In the genomic region with DNA sequence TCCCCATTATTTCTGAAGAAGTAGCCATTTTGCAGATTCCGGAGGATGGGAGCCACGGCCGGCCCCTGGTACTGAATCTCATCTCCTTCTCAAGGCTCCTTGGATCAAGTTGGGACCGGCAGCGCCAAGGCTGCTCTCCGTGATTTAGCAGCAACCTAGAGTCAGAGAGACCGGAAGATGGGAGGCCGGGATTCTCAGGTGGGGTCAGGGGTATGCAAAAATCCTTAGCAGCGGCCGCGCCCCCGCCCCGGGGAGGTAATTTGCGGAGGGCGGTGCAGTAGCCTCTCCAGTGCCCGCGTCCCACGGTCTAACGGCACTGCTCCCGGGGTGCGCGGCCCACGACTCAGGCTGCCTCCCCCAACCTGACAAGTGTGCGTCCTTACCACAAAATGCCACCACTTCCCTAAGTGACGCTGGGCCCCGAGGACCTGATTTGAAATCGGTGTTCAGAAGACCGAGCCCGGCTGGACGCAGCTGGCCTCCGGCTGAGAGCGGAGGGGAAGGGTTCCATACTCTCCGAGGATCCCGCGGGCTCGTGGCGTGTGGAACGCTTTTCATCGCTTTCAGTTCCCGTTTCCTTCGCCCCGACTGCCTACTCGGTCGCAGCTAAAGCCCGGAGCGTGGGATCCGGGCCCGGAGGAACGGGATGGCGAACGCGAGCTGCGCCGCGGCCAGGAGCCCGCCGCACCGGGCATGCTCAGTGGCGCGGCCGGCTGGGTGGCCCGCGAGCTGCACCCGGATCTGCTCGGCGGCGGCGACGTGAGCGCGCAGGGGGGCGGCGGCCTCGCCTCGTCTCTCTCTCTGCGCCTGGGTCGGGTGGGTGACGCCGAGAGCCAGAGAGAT, we compare ENCODE assay signal across 8 cellular contexts. TPM values are rescaled to one million over a fixed set of nuclear protein-coding genes. Genes with fewer than 3 reads are reported as not detected.
A peak's percentile ranks its signal among the peaks of the same experiment; 100 is the strongest.
DNase-seq lines count a peak whose midpoint lies in the region; ATAC-seq and TF ChIP-seq lines count a peak whose summit lies in the region.

TSS of gene SCAMP1 (plus strand) at position 787 of the 843 bp plus-strand sequence. CDS start at position 842, 55 bp downstream.

- peaks cover 10% of the 10 kb centered on the region for H3K36me3 Mint-ChIP-seq in activated T-helper 1 cell treated with anti-CD3 and anti-CD28 coated beads, Interleukin-12 subunit alpha, Interleukin-12 subunit beta, Interleukin-2, Interleukin-4 antibody, amounts not matched to agents 30 ng/mL and 10 ng/mL and 1 ng/mL, durations not matched to agents 14 hours and 24 hours and 36 hours (ENCODE audit: low read depth)
- H3K36me3 Mint-ChIP-seq in naive thymus-derived CD8-positive, alpha-beta T cell, result peaks cover 0 to 5% (median 0%) of the 10 kb centered on the region in 3 donors

- intact Hi-C loops in activated T-helper 1 cell treated with anti-CD3 and anti-CD28 coated beads, Interleukin-12 subunit alpha, Interleukin-12 subunit beta, Interleukin-2, Interleukin-4 antibody, amounts not matched to agents 30 ng/mL and 10 ng/mL and 1 ng/mL, durations not matched to agents 14 hours and 24 hours and 36 hours (cut with micrococcal nuclease), result loop anchor here (1.0 to 5.0 kb wide), 7 partner anchors 45 to 875 kb away; partner anchors contain the start of genes AP3B1, ARSB, TBCA and WDR41

- H3K36me3 ChIP-seq in KOPT-K1 (ENCODE audit: insufficient read depth, low read length), result peaks cover 28% of the 10 kb centered on the region
- H3K36me3 ChIP-seq in fibroblast of lung (ENCODE audit: control insufficient read depth, insufficient read depth, low read length), result no peaks in the 10 kb centered on the region

- H3K4me1 Mint-ChIP-seq in activated T-helper 1 cell treated with anti-CD3 and anti-CD28 coated beads, Interleukin-12 subunit alpha, Interleukin-12 subunit beta, Interleukin-2, Interleukin-4 antibody, amounts not matched to agents 30 ng/mL and 10 ng/mL and 1 ng/mL, durations not matched to agents 14 hours and 24 hours and 36 hours (ENCODE audit: low read depth), result peaks cover 32% of the 10 kb centered on the region
- H3K4me1 Mint-ChIP-seq in naive thymus-derived CD8-positive, alpha-beta T cell, result peaks cover 20 to 63% (median 54%) of the 10 kb centered on the region in 4 donors

- H3K4me3 Mint-ChIP-seq in activated T-helper 1 cell treated with anti-CD3 and anti-CD28 coated beads, Interleukin-12 subunit alpha, Interleukin-12 subunit beta, Interleukin-2, Interleukin-4 antibody, amounts not matched to agents 30 ng/mL and 10 ng/mL and 1 ng/mL, durations not matched to agents 14 hours and 24 hours and 36 hours, result peak within 1 kb of the TSS; percentile 98
- peak within 1 kb of the TSS; percentile 90 to 99 (median 95) for H3K4me3 Mint-ChIP-seq in naive thymus-derived CD8-positive, alpha-beta T cell

- no peaks in the 10 kb centered on the region for H3K27me3 ChIP-seq in fibroblast of lung (ENCODE audit: control insufficient read depth, insufficient read depth, low read length)

- peaks cover 12% of the 10 kb centered on the region for H3K79me2 ChIP-seq in fibroblast of lung (ENCODE audit: control insufficient read depth, insufficient read depth, low read length)

- H2AFZ ChIP-seq in fibroblast of lung (ENCODE audit: low read length), result peak within 1 kb of the TSS; percentile 95

- H3K4me3 ChIP-seq in fibroblast of lung (replicated peaks in 1 of 4; ENCODE audit: control extremely low read depth in 1 of 4, insufficient read depth in 1 of 4, low read depth in 3 of 4, low read length in 4 of 4), result peak within 1 kb of the TSS; percentile 89 to 98 (median 94)

- peak; percentile 82 for ATAC-seq in GM21786 (IDR thresholded peaks at IDR 0.05; ENCODE audit: unreplicated experiment)
- ATAC-seq in naive thymus-derived CD8-positive, alpha-beta T cell, result peak; percentile 85 to 89

- peak within 1 kb of the TSS; percentile 94 for H3K9ac ChIP-seq in fibroblast of lung (ENCODE audit: insufficient read depth, low read length)

- POLR2A ChIA-PET in naive thymus-derived CD8-positive, alpha-beta T cell (lab: Charles Lee), result interaction anchor here (0.6 to 5.5 kb wide), 5 partner anchors 42 to 876 kb away, joined by 3 to 144 read pairs (median 3); partner anchors contain the start of genes AP3B1 and JMY

- TF ChIP-seq CTCF in fibroblast of lung (conservative IDR thresholded peaks at IDR 0.05 in 1 of 2, IDR thresholded peaks at IDR 0.05 in 1 of 2; ENCODE audit: low read depth in 1 of 2, low read length in 2 of 2), result peak in 1 of 2 donors; percentile 23

- H3K27me3 Mint-ChIP-seq in activated T-helper 1 cell treated with anti-CD3 and anti-CD28 coated beads, Interleukin-12 subunit alpha, Interleukin-12 subunit beta, Interleukin-2, Interleukin-4 antibody, amounts not matched to agents 30 ng/mL and 10 ng/mL and 1 ng/mL, durations not matched to agents 14 hours and 24 hours and 36 hours (ENCODE audit: insufficient read depth), result no peaks in the 10 kb centered on the region
- H3K27me3 Mint-ChIP-seq in naive thymus-derived CD8-positive, alpha-beta T cell, result no peaks in the 10 kb centered on the region

- H3K9me3 ChIP-seq in KOPT-K1 (ENCODE audit: insufficient read depth, low read length, poor library complexity, severe bottlenecking), result no peaks in the 10 kb centered on the region
- no peaks in the 10 kb centered on the region for H3K9me3 ChIP-seq in fibroblast of lung (ENCODE audit: control insufficient read depth, insufficient read depth, low read depth, low read length)

- peak within 1 kb of the TSS; percentile 98 for H3K27ac ChIP-seq in KOPT-K1 (ENCODE audit: low read depth, low read length, poor library complexity, severe bottlenecking)
- H3K27ac ChIP-seq in fibroblast of lung (ENCODE audit: insufficient read depth, low read length), result peak within 1 kb of the TSS; percentile 94

- H3K4me2 ChIP-seq in fibroblast of lung (ENCODE audit: extremely low read depth, insufficient read depth, low read length), result peak within 1 kb of the TSS; percentile 73

- no peaks in the 10 kb centered on the region for H3K9me3 Mint-ChIP-seq in activated T-helper 1 cell treated with anti-CD3 and anti-CD28 coated beads, Interleukin-12 subunit alpha, Interleukin-12 subunit beta, Interleukin-2, Interleukin-4 antibody, amounts not matched to agents 30 ng/mL and 10 ng/mL and 1 ng/mL, durations not matched to agents 14 hours and 24 hours and 36 hours
- no peaks in the 10 kb centered on the region for H3K9me3 Mint-ChIP-seq in naive thymus-derived CD8-positive, alpha-beta T cell

- peak within 1 kb of the TSS; percentile 92 for H3K27ac Mint-ChIP-seq in activated T-helper 1 cell treated with anti-CD3 and anti-CD28 coated beads, Interleukin-12 subunit alpha, Interleukin-12 subunit beta, Interleukin-2, Interleukin-4 antibody, amounts not matched to agents 30 ng/mL and 10 ng/mL and 1 ng/mL, durations not matched to agents 14 hours and 24 hours and 36 hours
- peak within 1 kb of the TSS; percentile 92 to 98 (median 96) for H3K27ac Mint-ChIP-seq in naive thymus-derived CD8-positive, alpha-beta T cell

- peaks cover 3% of the 10 kb centered on the region for H3K4me1 ChIP-seq in fibroblast of lung (ENCODE audit: control insufficient read depth, extremely low read depth, insufficient read depth, low read length)

- H4K20me1 ChIP-seq in fibroblast of lung (ENCODE audit: control insufficient read depth, extremely low read depth, insufficient read depth, low read length), result no peaks in the 10 kb centered on the region

- DNase-seq in Daoy (ENCODE audit: low read depth) (peak; percentile 97), RKO (ENCODE audit: low spot score) (peak; percentile 89), fibroblast of lung (ENCODE audit: low read depth in 2 of 2) (peak; percentile 90 to 92)
- DNase-seq in activated T-helper 1 cell treated with anti-CD3 and anti-CD28 coated beads, Interleukin-12 subunit alpha, Interleukin-12 subunit beta, Interleukin-2, Interleukin-4 antibody, amounts not matched to agents 30 ng/mL and 10 ng/mL and 1 ng/mL, durations not matched to agents 14 hours and 24 hours and 36 hours (ENCODE audit: low spot score), result peak; percentile 93
- DNase-seq in naive thymus-derived CD8-positive, alpha-beta T cell, result peak; percentile 84 to 96 (median 92)
- peak; percentile 83 to 94 (median 89) for DNase-seq in stimulated activated naive CD4-positive, alpha-beta T cell (lab: John Stamatoyannopoulos, UW)

RNA-seq across cellular contexts. Expression of gene SCAMP1, which starts in this region (rescaled TPM):
- total RNA-seq in Daoy (2014; rRNA removed; shearing (Covaris generic)), result 41.7 and 46.8 TPM in 2 replicates
- total RNA-seq in activated T-helper 1 cell treated with anti-CD3 and anti-CD28 coated beads, Interleukin-12 subunit alpha, Interleukin-12 subunit beta, Interleukin-2, Interleukin-4 antibody, amounts not matched to agents 30 ng/mL and 10 ng/mL and 1 ng/mL, durations not matched to agents 14 hours and 24 hours and 36 hours, result 21.3 and 21.7 TPM in 2 replicates
- 44.9 and 60.6 TPM in 2 replicates for total RNA-seq in fibroblast of lung
- polyA plus RNA-seq in fibroblast of lung, result 24.1 and 44.3 TPM in 2 replicates
- polyA plus RNA-seq in fibroblast of lung (2012), result 18.7 and 31.6 TPM in 2 replicates
- 18.4 and 33.0 TPM in 2 replicates for polyA minus RNA-seq in fibroblast of lung (ENCODE audit: low replicate concordance)
- 10 to 100 TPM; 24.5 to 26.4 TPM for total RNA-seq in naive thymus-derived CD8-positive, alpha-beta T cell
- polyA plus RNA-seq in naive thymus-derived CD8-positive, alpha-beta T cell, result 10 to 100 TPM; 22.0 to 29.3 (median 26.5) TPM

Comparison
In these comparisons a context has a peak if more than half of its experiments do, and no peak if none do; other contexts are left out.
1. Peak in every context shown above with its lines: DNase-seq, ATAC-seq, H3K4me3 ChIP-seq and H3K27ac ChIP-seq.